In genomic region chr10:113055458-113055857, GRCh38 we compare ENCODE assay signal across 17 cellular contexts.
"Had no signal": no experiment of that assay in that cellular context is flagged by ENCODE, and none has a peak within 500 bp of the region (broad histone marks: within the 10 kb centered on the region; RNA-seq: fewer than 3 reads in every experiment).

No MANE protein-coding gene starts in this region.

- H3K27me3 ChIP-seq: neural progenitor cell, tibial nerve had no signal

- H3K9ac ChIP-seq: neural progenitor cell, parathyroid adenoma had no signal

- H3K36me3 ChIP-seq: neural progenitor cell, tibial nerve had no signal

- H3K27ac ChIP-seq: parathyroid adenoma had no signal

- H3K9me3 Mint-ChIP-seq: activated naive CD8-positive, alpha-beta T cell treated with anti-CD3 and anti-CD28 coated beads for 36 hours; activated T-cell treated with anti-CD3 and anti-CD28 coated beads, Interleukin-2, amount 50 U/mL, for 72 hours; effector memory CD8-positive, alpha-beta T cell; neural progenitor cell; stimulated activated effector memory CD8-positive, alpha-beta T cell treated with anti-CD3 and anti-CD28 coated beads, Interleukin-12 subunit alpha, Interleukin-12 subunit beta, amount 100 ng/mL, for 72 hours had no signal

- H3K4me3 ChIP-seq: neural progenitor cell, tibial nerve had no signal

- H3K27ac Mint-ChIP-seq: activated CD8-positive, alpha-beta T cell treated with anti-CD3 and anti-CD28 coated beads, Interleukin-2, amount 10 ng/mL, durations not matched to agents 7 days and 5 days; activated naive CD8-positive, alpha-beta T cell treated with anti-CD3 and anti-CD28 coated beads for 36 hours; activated T-cell treated with anti-CD3 and anti-CD28 coated beads, Interleukin-2, amount 50 U/mL, for 72 hours; effector memory CD8-positive, alpha-beta T cell; naive B cell; neural progenitor cell; stimulated activated effector memory CD8-positive, alpha-beta T cell treated with anti-CD3 and anti-CD28 coated beads, Interleukin-12 subunit alpha, Interleukin-12 subunit beta, amount 100 ng/mL, for 72 hours; T-helper 17 cell had no signal

- H3K4me3 Mint-ChIP-seq: activated CD8-positive, alpha-beta T cell treated with anti-CD3 and anti-CD28 coated beads, Interleukin-2, amount 10 ng/mL, durations not matched to agents 7 days and 5 days; activated naive CD8-positive, alpha-beta T cell treated with anti-CD3 and anti-CD28 coated beads for 36 hours; activated T-cell treated with anti-CD3 and anti-CD28 coated beads, Interleukin-2, amount 50 U/mL, for 72 hours; effector memory CD8-positive, alpha-beta T cell; naive B cell; neural progenitor cell; stimulated activated effector memory CD8-positive, alpha-beta T cell treated with anti-CD3 and anti-CD28 coated beads, Interleukin-12 subunit alpha, Interleukin-12 subunit beta, amount 100 ng/mL, for 72 hours; T-helper 17 cell had no signal

- ATAC-seq: activated CD8-positive, alpha-beta T cell treated with anti-CD3 and anti-CD28 coated beads, Interleukin-2, amount 10 ng/mL, durations not matched to agents 7 days and 5 days; activated T-cell treated with anti-CD3 and anti-CD28 coated beads, Interleukin-2, amount 50 U/mL, for 72 hours; effector memory CD8-positive, alpha-beta T cell; stimulated activated effector memory CD8-positive, alpha-beta T cell treated with anti-CD3 and anti-CD28 coated beads, Interleukin-12 subunit alpha, Interleukin-12 subunit beta, amount 100 ng/mL, for 72 hours; T-helper 17 cell had no signal

- H3K4me2 ChIP-seq: neural progenitor cell had no signal

- H3K9me3 ChIP-seq: tibial nerve had no signal

- H3K36me3 Mint-ChIP-seq: activated naive CD8-positive, alpha-beta T cell treated with anti-CD3 and anti-CD28 coated beads for 36 hours; naive B cell; neural progenitor cell; stimulated activated effector memory CD8-positive, alpha-beta T cell treated with anti-CD3 and anti-CD28 coated beads, Interleukin-12 subunit alpha, Interleukin-12 subunit beta, amount 100 ng/mL, for 72 hours had no signal

- H2AFZ ChIP-seq: neural progenitor cell, parathyroid adenoma had no signal

- DNase-seq: activated CD4-positive, alpha-beta T cell treated with anti-CD3 and anti-CD28 coated beads for 4 hours; activated CD8-positive, alpha-beta memory T cell treated with anti-CD3 and anti-CD28 coated beads, Interleukin-2, amount 50 U/mL, for 48 hours; activated CD8-positive, alpha-beta T cell treated with anti-CD3 and anti-CD28 coated beads, Interleukin-2, amount 10 ng/mL, durations not matched to agents 7 days and 5 days; activated naive CD8-positive, alpha-beta T cell treated with anti-CD3 and anti-CD28 coated beads for 36 hours; activated T-cell treated with anti-CD3 and anti-CD28 coated beads, Interleukin-2, amount 50 U/mL, for 72 hours; amygdala; dermis blood vessel endothelial cell; effector memory CD8-positive, alpha-beta T cell; foreskin melanocyte; head of caudate nucleus; midbrain; naive B cell; T-helper 17 cell had no signal
